ENCODE assay signal across 8 cellular contexts in the genomic region with DNA sequence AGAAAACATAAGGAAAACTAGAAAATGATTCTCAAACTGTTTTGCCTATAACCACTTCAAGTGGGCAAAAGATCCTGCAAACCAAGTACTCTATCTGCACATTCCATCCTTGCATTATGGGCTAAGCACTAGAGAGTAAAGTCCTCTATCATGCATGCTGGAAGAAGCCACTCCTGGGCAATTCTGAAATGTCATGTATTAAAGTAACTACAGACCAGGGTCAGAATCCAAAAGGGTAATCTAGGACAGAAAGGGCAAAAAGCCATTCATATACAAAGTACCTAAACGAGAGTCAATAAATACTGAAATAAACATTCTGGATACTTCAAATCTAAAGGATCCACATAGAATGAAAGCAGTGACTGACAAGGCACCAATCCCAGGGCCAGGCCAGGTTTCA. TPM values are rescaled to one million over a fixed set of nuclear protein-coding genes. Genes with fewer than 3 reads are reported as not detected.
DNase-seq lines count a peak whose midpoint lies in the region; ATAC-seq and TF ChIP-seq lines count a peak whose summit lies in the region.

No MANE protein-coding gene starts in this region.

- peak overlapping the region; percentile 88 for H3K27ac Mint-ChIP-seq in central memory CD8-positive, alpha-beta T cell (ENCODE audit: low read depth)

- peaks cover 23% of the 10 kb centered on the region for H3K36me3 Mint-ChIP-seq in central memory CD8-positive, alpha-beta T cell (ENCODE audit: insufficient read depth)

- H3K4me1 Mint-ChIP-seq in central memory CD8-positive, alpha-beta T cell, result peaks cover 20% of the 10 kb centered on the region

- DNase-seq in right atrium auricular region (ENCODE audit: low spot score) (no peak), cardiac septum (ENCODE audit: low spot score) (no peak), NCI-H2196 (lab: John Stamatoyannopoulos, UW; ENCODE audit: unreplicated experiment) (no peak), GM19240 (ENCODE audit: insufficient read length, low spot score) (no peak), medulla oblongata (ENCODE audit: extremely low spot score) (no peak)
- no peak for DNase-seq in central memory CD8-positive, alpha-beta T cell (ENCODE audit: low spot score in 2 of 2)

- peak overlapping the region; percentile 94 for H3K4me3 Mint-ChIP-seq in central memory CD8-positive, alpha-beta T cell

- H3K27me3 ChIP-seq in right atrium auricular region, result peaks cover 0 to 3% of the 10 kb centered on the region in 2 donors
- no peaks in the 10 kb centered on the region for H3K27me3 ChIP-seq in mononuclear cell (ENCODE audit: insufficient read depth, low read length)

- intact Hi-C loops in cardiac septum (cut with DNase I), result no loop called here

- H3K9me3 Mint-ChIP-seq in central memory CD8-positive, alpha-beta T cell, result no peaks in the 10 kb centered on the region

- H3K27ac ChIP-seq in right atrium auricular region, result peak overlapping the region; percentile 84 to 94

- no peak for TF ChIP-seq CTCF in right atrium auricular region (IDR thresholded peaks at IDR 0.05)

- ATAC-seq in central memory CD8-positive, alpha-beta T cell (replicated peaks; ENCODE audit: extremely low read depth, poor library complexity, severe bottlenecking), result no peak
- no peak for ATAC-seq in GM18520 (IDR thresholded peaks at IDR 0.05; ENCODE audit: unreplicated experiment)

- H3K9me3 ChIP-seq in right atrium auricular region (no peaks in the 10 kb centered on the region), mononuclear cell (ENCODE audit: low read depth, low read length) (no peaks in the 10 kb centered on the region)

- H3K36me3 ChIP-seq in right atrium auricular region, result no peaks in the 10 kb centered on the region

- no peaks in the 10 kb centered on the region for H3K4me1 ChIP-seq in right atrium auricular region
- H3K4me1 ChIP-seq in mononuclear cell (ENCODE audit: insufficient read depth, low read length), result peaks cover 12% of the 10 kb centered on the region

- no peaks in the 10 kb centered on the region for H3K27me3 Mint-ChIP-seq in central memory CD8-positive, alpha-beta T cell

- H3K4me3 ChIP-seq in right atrium auricular region, result peak overlapping the region; percentile 60 to 65
- H3K4me3 ChIP-seq in mononuclear cell (ENCODE audit: low read length), result peak overlapping the region; percentile 66

RNA-seq across cellular contexts. Expression of gene SNX12, which starts 1.1 kb away (rescaled TPM):
- total RNA-seq in right atrium auricular region (10 to 100 TPM; 30.8 to 40.1 TPM), cardiac septum (52.7 TPM), mononuclear cell (24.1 TPM)

RNA-seq across cellular contexts. Expression of gene FOXO4, which starts 28.6 kb away (rescaled TPM):
- total RNA-seq in right atrium auricular region (10 to 100 TPM; 12.4 to 17.0 TPM), cardiac septum (37.4 TPM), mononuclear cell (14.0 TPM)

RNA-seq across cellular contexts. Expression of gene CXorf65, which starts 39.5 kb away (rescaled TPM):
- total RNA-seq in right atrium auricular region (not detected), cardiac septum (not detected), mononuclear cell (22.4 TPM)

RNA-seq across cellular contexts. Expression of gene IL2RG, which starts 44.3 kb away (rescaled TPM):
- total RNA-seq in right atrium auricular region (1 to 10 TPM in 1 of 2 donors, not detected in 1; 4.2 TPM), cardiac septum (2.3 TPM), mononuclear cell (117 TPM)

RNA-seq across cellular contexts. Expression of gene MED12, which starts 51.3 kb away (rescaled TPM):
- total RNA-seq in right atrium auricular region (10 to 100 TPM; 14.8 to 25.5 TPM), cardiac septum (19.1 TPM), mononuclear cell (21.8 TPM)

Comparison
In these comparisons a context has a peak if more than half of its experiments do, and no peak if none do; other contexts are left out.
1. RNA of gene CXorf65, which starts 39.5 kb away (total RNA-seq): 22.4 TPM in mononuclear cell (single experiment); not detected in right atrium auricular region and not detected in cardiac septum (single experiment); every median in the first group is over 10 times any median in the second.